Comparison of ENCODE assay signal across 19 cellular contexts in the genomic region with DNA sequence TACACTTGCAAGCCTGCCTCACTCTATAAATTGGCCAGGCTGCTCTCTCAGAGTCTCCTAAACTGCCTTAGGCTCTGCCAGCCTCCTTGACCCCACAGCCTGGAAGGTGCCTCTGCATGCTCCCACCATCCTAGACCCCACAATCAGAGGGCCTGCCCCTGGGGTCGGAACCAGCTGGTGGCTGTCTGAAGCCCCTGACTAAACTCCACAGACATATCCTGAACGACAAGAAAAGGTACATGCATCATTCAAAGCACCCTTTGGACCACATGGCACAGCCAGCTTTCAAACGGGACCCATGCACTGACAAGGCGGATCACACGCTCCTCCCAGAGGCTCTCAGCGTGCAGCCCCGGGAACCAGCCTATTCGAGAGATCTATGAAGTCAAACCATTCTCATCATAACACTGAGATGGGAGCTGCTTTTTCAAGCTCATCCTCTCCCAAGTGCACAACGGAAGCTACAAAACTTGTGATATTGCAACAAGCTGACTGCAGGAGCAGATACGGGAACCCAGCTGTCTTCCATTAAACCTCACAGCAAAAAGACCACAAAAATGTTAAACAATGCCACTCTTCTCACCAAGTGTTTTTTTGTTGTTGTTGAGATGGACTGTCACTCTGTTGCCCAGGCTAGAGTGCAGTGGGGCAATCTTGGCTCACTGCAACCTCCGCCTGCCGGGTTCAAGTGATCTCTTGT. TPM values are rescaled to one million over a fixed set of nuclear protein-coding genes. Genes with fewer than 3 reads are reported as not detected.
A peak's percentile ranks its signal among the peaks of the same experiment; 100 is the strongest.
DNase-seq lines count a peak whose midpoint lies in the region; ATAC-seq and TF ChIP-seq lines count a peak whose summit lies in the region.
"Had no signal": no experiment of that assay in that cellular context is flagged by ENCODE, and none has a peak within 500 bp of the region (broad histone marks: within the 10 kb centered on the region; RNA-seq: fewer than 3 reads in every experiment).

No MANE protein-coding gene starts in this region.

- peaks cover 30% of the 10 kb centered on the region for H3F3A ChIP-seq in neural progenitor cell (ENCODE audit: low read depth)

- no peaks in the 10 kb centered on the region for H3K27me3 Mint-ChIP-seq in H9 (ENCODE audit: low read depth)
- peaks cover 13% of the 10 kb centered on the region for H3K27me3 Mint-ChIP-seq in neural progenitor cell (ENCODE audit: insufficient read depth, low read depth)

- no peak overlapping the region for H3T11ph ChIP-seq in H9 (ENCODE audit: low read length)

- in situ Hi-C loops in HAP-1 (cut with MboI; ENCODE audit: low sequenced_read_pairs), result no loop called here

- peak overlapping the region in 1 of 2 experiments; percentile 5; a peak in 1 of 5 replicates for H3K4me3 Mint-ChIP-seq in H9
- no peak overlapping the region for H3K4me3 Mint-ChIP-seq in neural progenitor cell
- H3K4me3 Mint-ChIP-seq: activated CD4-positive, alpha-beta T cell treated with anti-CD3 and anti-CD28 coated beads for 36 hours; activated CD8-positive, alpha-beta memory T cell treated with anti-CD3 and anti-CD28 coated beads, Interleukin-2, amount 10 ng/mL, durations not matched to agents 7 days and 5 days; brain; CD8-positive, alpha-beta T cell; immature natural killer cell had no signal

- no peak overlapping the region for H2BK20ac ChIP-seq in H9 (ENCODE audit: low read depth, low read length, poor library complexity, severe bottlenecking)

- no peaks in the 10 kb centered on the region for H3K9me2 ChIP-seq in Karpas-422 (replicated peaks; ENCODE audit: insufficient read depth, low read length)

- no peak overlapping the region for H3K4ac ChIP-seq in H9 (ENCODE audit: low read depth, low read length)

- no peak overlapping the region for H2BK12ac ChIP-seq in H9 (ENCODE audit: insufficient read length, low read depth, low read length)

- H3K18ac ChIP-seq in H9 (ENCODE audit: insufficient read length, low read depth, low read length), result no peak overlapping the region

- H2BK15ac ChIP-seq in H9 (ENCODE audit: low read depth, low read length), result no peak overlapping the region

- H2BK120ac ChIP-seq in H9 (ENCODE audit: low read depth, low read length, poor library complexity, severe bottlenecking), result no peak overlapping the region

- peaks cover 9% of the 10 kb centered on the region for H3K23me2 ChIP-seq in H9 (ENCODE audit: insufficient read length, low read depth, low read length, poor library complexity, severe bottlenecking)

- no peak overlapping the region for H3K4me2 ChIP-seq in H9 (ENCODE audit: insufficient read depth, insufficient read length, low read length)
- no peak overlapping the region for H3K4me2 ChIP-seq in neural progenitor cell
- H3K4me2 ChIP-seq in Karpas-422 (ENCODE audit: low read depth, low read length, poor library complexity, severe bottlenecking), result no peak overlapping the region

- no peak overlapping the region for H4K8ac ChIP-seq in H9 (replicated peaks; ENCODE audit: insufficient read length, low read depth, low read length)

- no peak overlapping the region for H3K56ac ChIP-seq in H9 (ENCODE audit: insufficient read length, low read depth, low read length)

- TF ChIP-seq CTCF in AG09319 (IDR thresholded peaks at IDR 0.05; ENCODE audit: low read depth, low read length) (no peak), H9 (conservative IDR thresholded peaks at IDR 0.05) (no peak), neural progenitor cell (IDR thresholded peaks at IDR 0.05) (no peak)

- H3K4me1 ChIP-seq in H9 (ENCODE audit: insufficient read depth, low read length) (peaks cover 19% of the 10 kb centered on the region), neural progenitor cell (peaks cover 32% of the 10 kb centered on the region), Karpas-422 (ENCODE audit: low read length) (no peaks in the 10 kb centered on the region; the same call in 1 of the 2 replicates), HAP-1 (no peaks in the 10 kb centered on the region)
- H3K4me1 ChIP-seq: colonic mucosa had no signal

- H3K36me3 ChIP-seq in neural progenitor cell (no peaks in the 10 kb centered on the region), Karpas-422 (ENCODE audit: insufficient read depth, low read length) (no peaks in the 10 kb centered on the region), HAP-1 (replicated peaks) (no peaks in the 10 kb centered on the region)
- H3K36me3 ChIP-seq: colonic mucosa had no signal

- WGBS in H9 (ENCODE audit: extremely low coverage, insufficient read length, low lambda C conversion rate), result no CpG with 5 or more reads among the region's 12 CpGs

- no peak overlapping the region for H3K4me3 ChIP-seq in neural progenitor cell
- no peak overlapping the region for H3K4me3 ChIP-seq in Karpas-422 (ENCODE audit: low read length)
- H3K4me3 ChIP-seq in HAP-1, result no peak overlapping the region
- H3K4me3 ChIP-seq: colonic mucosa, testis had no signal

- H3K23ac ChIP-seq in H9 (ENCODE audit: insufficient read length, low read depth, low read length), result no peak overlapping the region

- H3K36me3 Mint-ChIP-seq in H9 (ENCODE audit: insufficient read depth in 1 of 3, low read depth in 3 of 3) (peaks cover 5 to 25% (median 9%) of the 10 kb centered on the region in 3 experiments; a peak in 6 of 7 replicates), neural progenitor cell (no peaks in the 10 kb centered on the region)
- H3K36me3 Mint-ChIP-seq: activated CD8-positive, alpha-beta memory T cell treated with anti-CD3 and anti-CD28 coated beads, Interleukin-2, amount 10 ng/mL, durations not matched to agents 7 days and 5 days; brain; CD8-positive, alpha-beta T cell; immature natural killer cell had no signal

- H3K9me3 Mint-ChIP-seq in H9, result no peaks in the 10 kb centered on the region
- H3K9me3 Mint-ChIP-seq in neural progenitor cell, result no peaks in the 10 kb centered on the region
- H3K9me3 Mint-ChIP-seq: CD8-positive, alpha-beta T cell; immature natural killer cell had no signal

- peaks cover 65 to 73% of the 10 kb centered on the region in 2 experiments for H3K4me1 Mint-ChIP-seq in H9
- peaks cover 45% of the 10 kb centered on the region for H3K4me1 Mint-ChIP-seq in neural progenitor cell
- H3K4me1 Mint-ChIP-seq: activated CD4-positive, alpha-beta T cell treated with anti-CD3 and anti-CD28 coated beads for 36 hours; activated CD8-positive, alpha-beta memory T cell treated with anti-CD3 and anti-CD28 coated beads, Interleukin-2, amount 10 ng/mL, durations not matched to agents 7 days and 5 days; immature natural killer cell had no signal

- no peak overlapping the region for H2BK5ac ChIP-seq in H9 (ENCODE audit: insufficient read length, low read length)

- H3K79me2 ChIP-seq in H9 (ENCODE audit: insufficient read depth, low read length) (peaks cover 21% of the 10 kb centered on the region; the same call in 1 of the 2 replicates), neural progenitor cell (ENCODE audit: low read depth) (peaks cover 18% of the 10 kb centered on the region), Karpas-422 (ENCODE audit: low read length) (no peaks in the 10 kb centered on the region)

- no peak overlapping the region for H3K9ac ChIP-seq in H9 (ENCODE audit: extremely low read depth, insufficient read length, low read length)
- no peak overlapping the region for H3K9ac ChIP-seq in neural progenitor cell
- H3K9ac ChIP-seq in Karpas-422 (ENCODE audit: low read length), result no peak overlapping the region

- H2AK5ac ChIP-seq in H9 (ENCODE audit: insufficient read length, low read length), result no peak overlapping the region

- H3K9me3 ChIP-seq in H9 (ENCODE audit: control insufficient read depth, low read depth, low read length) (no peaks in the 10 kb centered on the region), neural progenitor cell (ENCODE audit: low read depth) (no peaks in the 10 kb centered on the region), Karpas-422 (ENCODE audit: low read length) (no peaks in the 10 kb centered on the region), HAP-1 (no peaks in the 10 kb centered on the region)
- H3K9me3 ChIP-seq: colonic mucosa, testis had no signal

- no peak overlapping the region for H4K91ac ChIP-seq in H9 (ENCODE audit: insufficient read length, low read depth, low read length)

- H3K27ac ChIP-seq in H9 (ENCODE audit: insufficient read length, low read depth, low read length) (no peak overlapping the region), neural progenitor cell (no peak overlapping the region), Karpas-422 (ENCODE audit: low read length) (no peak overlapping the region)
- H3K27ac ChIP-seq: colonic mucosa, testis had no signal

- peaks cover 6% of the 10 kb centered on the region for H3K79me1 ChIP-seq in H9 (ENCODE audit: insufficient read depth, low read depth, low read length, poor library complexity, severe bottlenecking)

- DNase-seq in AG09319 (ENCODE audit: extremely low read depth, low read depth) (peak; percentile 43), H9 (no peak), fibroblast of gingiva (ENCODE audit: low read depth) (peak; percentile 95), neural progenitor cell (ENCODE audit: low spot score) (no peak), T-helper 9 cell (no peak), Karpas-422 (no peak), HAP-1 (ENCODE audit: low spot score in 2 of 2) (no peak)
- DNase-seq: ACHN; activated CD4-positive, alpha-beta T cell treated with anti-CD3 and anti-CD28 coated beads for 36 hours; activated CD8-positive, alpha-beta memory T cell treated with anti-CD3 and anti-CD28 coated beads, Interleukin-2, amount 10 ng/mL, durations not matched to agents 7 days and 5 days; CD8-positive, alpha-beta T cell; colonic mucosa; immature natural killer cell; NCI-H1105 treated with DMSO at 0.1 percent for 48 hours; NCI-H2081 treated with DMSO at 0.1 percent for 48 hours; NCI-H526; testis had no signal

- peak overlapping the region; percentile 66; the same call in 1 of the 2 replicates for H3K14ac ChIP-seq in H9 (ENCODE audit: insufficient read depth, low read length)

- H2AFZ ChIP-seq in H9 (ENCODE audit: low read length) (no peak overlapping the region), neural progenitor cell (replicated peaks) (no peak overlapping the region), Karpas-422 (ENCODE audit: low read length) (no peak overlapping the region)

- no peak for ATAC-seq in HG03342 (IDR thresholded peaks at IDR 0.05; ENCODE audit: unreplicated experiment)
- ATAC-seq: activated CD4-positive, alpha-beta T cell treated with anti-CD3 and anti-CD28 coated beads for 36 hours; activated CD8-positive, alpha-beta memory T cell treated with anti-CD3 and anti-CD28 coated beads, Interleukin-2, amount 10 ng/mL, durations not matched to agents 7 days and 5 days; CD8-positive, alpha-beta T cell had no signal

- H3K27ac Mint-ChIP-seq in H9 (peak overlapping the region; percentile 24 to 81 (median 46)), neural progenitor cell (peak overlapping the region; percentile 59)
- H3K27ac Mint-ChIP-seq: activated CD4-positive, alpha-beta T cell treated with anti-CD3 and anti-CD28 coated beads for 36 hours; activated CD8-positive, alpha-beta memory T cell treated with anti-CD3 and anti-CD28 coated beads, Interleukin-2, amount 10 ng/mL, durations not matched to agents 7 days and 5 days; CD8-positive, alpha-beta T cell; immature natural killer cell had no signal

- no peaks in the 10 kb centered on the region for H4K20me1 ChIP-seq in H9 (ENCODE audit: control insufficient read depth, insufficient read depth, insufficient read length)
- peaks cover 20% of the 10 kb centered on the region for H4K20me1 ChIP-seq in neural progenitor cell (ENCODE audit: low read depth)
- no peaks in the 10 kb centered on the region; the same call in 1 of the 2 replicates for H4K20me1 ChIP-seq in Karpas-422 (ENCODE audit: insufficient read depth, low read depth, low read length)

- H3K27me3 ChIP-seq in H9 (ENCODE audit: insufficient read depth, low read length) (no peaks in the 10 kb centered on the region), neural progenitor cell (peaks cover 15% of the 10 kb centered on the region), Karpas-422 (ENCODE audit: low read length) (no peaks in the 10 kb centered on the region), HAP-1 (ENCODE audit: low read depth) (peaks cover 4% of the 10 kb centered on the region; the same call in 1 of the 2 replicates)
- H3K27me3 ChIP-seq: colonic mucosa, testis had no signal

- H4K5ac ChIP-seq in H9 (ENCODE audit: insufficient read length, low read depth, low read length), result no peak overlapping the region

RNA-seq across cellular contexts. Expression of a gene that starts 8.1 kb away (rescaled TPM):
- total RNA-seq in H9 (2021) (22.1 and 23.8 TPM in 2 replicates), neural progenitor cell (ENCODE audit: low replicate concordance) (8.1 TPM in 2 replicates)
- not detected in 2 replicates for total RNA-seq in Karpas-422 (2014; rRNA removed; shearing (Covaris generic); ENCODE audit: low replicate concordance)
- total RNA-seq: activated CD4-positive, alpha-beta T cell treated with anti-CD3 and anti-CD28 coated beads for 36 hours; activated CD8-positive, alpha-beta memory T cell treated with anti-CD3 and anti-CD28 coated beads, Interleukin-2, amount 10 ng/mL, durations not matched to agents 7 days and 5 days; CD8-positive, alpha-beta T cell had no signal

Comparison
In these comparisons a context has a peak if more than half of its experiments do, and no peak if none do; other contexts are left out.
1. DNase-seq: peak in AG09319 (single experiment) and fibroblast of gingiva (single experiment); none in H9 (single experiment), neural progenitor cell (single experiment), T-helper 9 cell (single experiment), Karpas-422 (single experiment) and HAP-1 (0 of 2).